Comparison of ENCODE assay signal across 20 cellular contexts in genomic region chr10:44056947-44057811, GRCh38.
A peak's percentile ranks its signal among the peaks of the same experiment; 100 is the strongest.
DNase-seq lines count a peak whose midpoint lies in the region; ATAC-seq and TF ChIP-seq lines count a peak whose summit lies in the region.
"Had no signal": no experiment of that assay in that cellular context is flagged by ENCODE, and none has a peak within 500 bp of the region (broad histone marks: within the 10 kb centered on the region; RNA-seq: fewer than 3 reads in every experiment).

No MANE protein-coding gene starts in this region.

- peaks cover 3% of the 10 kb centered on the region for H3K27me3 Mint-ChIP-seq in GM23338 (ENCODE audit: insufficient read depth, low read depth, poor library complexity)
- H3K27me3 Mint-ChIP-seq in WTC11 (ENCODE audit: low read depth) = peaks cover 2% of the 10 kb centered on the region; the same call in 1 of the 2 replicates
- H3K27me3 Mint-ChIP-seq in progenitor cell of endocrine pancreas = peaks cover 37% of the 10 kb centered on the region

- in situ Hi-C loops in HAP-1 (cut with MboI; ENCODE audit: low sequenced_read_pairs) = no loop called here

- no peak overlapping the region for H3K9ac ChIP-seq in MM.1S (ENCODE audit: low read length)

- CTCF ChIA-PET in WTC11 (lab: Charles Lee) = no interaction called here

- H3F3A ChIP-seq in GM23338 (replicated peaks; ENCODE audit: low read depth) = no peaks in the 10 kb centered on the region
- H3F3A ChIP-seq in MM.1S (ENCODE audit: insufficient read depth, low read length) = no peaks in the 10 kb centered on the region

- H2AFZ ChIP-seq in GM23338 (0 out of 2 replicates have a peak overlapping the region, but pooled peaks have one; percentile 28), MM.1S (ENCODE audit: low read length) (no peak overlapping the region)

- H3K27me3 ChIP-seq in GM23338 (ENCODE audit: insufficient read depth) (no peaks in the 10 kb centered on the region), esophagus muscularis mucosa (peaks cover 0 to 11% (median 0%) of the 10 kb centered on the region in 4 donors), HAP-1 (ENCODE audit: low read depth) (no peaks in the 10 kb centered on the region), MM.1S (replicated peaks; ENCODE audit: insufficient read depth, low read length) (no peaks in the 10 kb centered on the region)

- POLR2A ChIA-PET in WTC11 (lab: Charles Lee) = no interaction called here

- H3K4me1 ChIP-seq in GM23338 (ENCODE audit: insufficient read depth) (no peaks in the 10 kb centered on the region), esophagus muscularis mucosa (peaks cover 0 to under 1% (median 0%) of the 10 kb centered on the region in 4 donors), HAP-1 (no peaks in the 10 kb centered on the region), MM.1S (ENCODE audit: low read length) (no peaks in the 10 kb centered on the region)

- intact Hi-C loops in esophagus muscularis mucosa (cut with DNase I) = no loop called here

- H3K9me3 Mint-ChIP-seq in GM23338 (no peaks in the 10 kb centered on the region), WTC11 (peaks cover 7% of the 10 kb centered on the region; the same call in 1 of the 2 replicates), progenitor cell of endocrine pancreas (ENCODE audit: low read depth) (no peaks in the 10 kb centered on the region)

- H3K27ac Mint-ChIP-seq in GM23338 (no peak overlapping the region), WTC11 (no peak overlapping the region), progenitor cell of endocrine pancreas (peak overlapping the region; percentile 52)

- ATAC-seq in GM23338 (no peak), WTC11 (no peak)
- ATAC-seq: Panc1 had no signal

- no peaks in the 10 kb centered on the region for H3K9me3 ChIP-seq in esophagus muscularis mucosa
- no peaks in the 10 kb centered on the region for H3K9me3 ChIP-seq in HAP-1
- no peaks in the 10 kb centered on the region for H3K9me3 ChIP-seq in MM.1S (replicated peaks; ENCODE audit: insufficient read depth, low read length)

- no peaks in the 10 kb centered on the region for H3K36me3 ChIP-seq in GM23338 (ENCODE audit: insufficient read depth)
- H3K36me3 ChIP-seq in esophagus muscularis mucosa = no peaks in the 10 kb centered on the region
- no peaks in the 10 kb centered on the region for H3K36me3 ChIP-seq in HAP-1 (replicated peaks)
- H3K36me3 ChIP-seq in MM.1S (replicated peaks; ENCODE audit: insufficient read depth, low read length) = no peaks in the 10 kb centered on the region

- no peak for DNase-seq in GM23338 (ENCODE audit: low spot score)
- no peak for DNase-seq in WTC11 (ENCODE audit: low spot score)
- peak; percentile 90 for DNase-seq in esophagus muscularis mucosa (ENCODE audit: extremely low spot score)
- DNase-seq in progenitor cell of endocrine pancreas (ENCODE audit: low spot score, unreplicated experiment) = no peak
- no peak for DNase-seq in HAP-1 (ENCODE audit: low spot score in 2 of 2)
- DNase-seq in MM.1S = no peak
- no peak for DNase-seq in activated CD4-positive, alpha-beta T cell treated with anti-CD3 and anti-CD28 coated beads, Interleukin-2, amount 50 U/mL, for 48 hours
- DNase-seq in A172 (ENCODE audit: low spot score) = no peak
- DNase-seq: AML-193, COR-L47, EL, HCEC 1CT, KBM-7, NCI-H1048, NCI-H1436 treated with DMSO at 0.1 percent for 48 hours, NCI-H2029 treated with DMSO at 0.1 percent for 48 hours, NCI-H2171 treated with DMSO at 0.1 percent for 48 hours had no signal

- TF ChIP-seq EP300 in esophagus muscularis mucosa (IDR thresholded peaks at IDR 0.05) = no peak

- H4K20me1 ChIP-seq in GM23338 (replicated peaks; ENCODE audit: insufficient read depth) (no peaks in the 10 kb centered on the region), MM.1S (ENCODE audit: insufficient read depth, low read length) (no peaks in the 10 kb centered on the region)

- TF ChIP-seq POLR2A in esophagus muscularis mucosa (IDR thresholded peaks at IDR 0.05; ENCODE audit: low read depth) = no peak

- H3K9me2 ChIP-seq in GM23338 (ENCODE audit: insufficient read depth) = 0 out of 2 replicates have a peak, but pooled peaks cover 10% of the 10 kb centered on the region
- no peaks in the 10 kb centered on the region for H3K9me2 ChIP-seq in MM.1S (replicated peaks; ENCODE audit: insufficient read depth, low read length)

- H3K4me2 ChIP-seq in GM23338 (no peak overlapping the region), MM.1S (ENCODE audit: low read depth, low read length) (no peak overlapping the region)

- no peaks in the 10 kb centered on the region for H3K79me2 ChIP-seq in GM23338 (replicated peaks; ENCODE audit: insufficient read depth)
- H3K79me2 ChIP-seq in MM.1S (ENCODE audit: low read length) = no peaks in the 10 kb centered on the region

- WGBS in esophagus muscularis mucosa = 81% methylated on average over 24 of the region's 27 CpGs

- H3K4me3 ChIP-seq in GM23338 (no peak overlapping the region), esophagus muscularis mucosa (no peak overlapping the region), HAP-1 (no peak overlapping the region), MM.1S (ENCODE audit: low read length) (no peak overlapping the region)
- H3K4me3 ChIP-seq: SK-N-MC had no signal

- TF ChIP-seq CTCF in GM23338 (conservative IDR thresholded peaks at IDR 0.05; ENCODE audit: low read depth in 2 of 2) (no peak), WTC11 (IDR thresholded peaks at IDR 0.05) (no peak), esophagus muscularis mucosa (IDR thresholded peaks at IDR 0.05) (no peak), progenitor cell of endocrine pancreas (IDR thresholded peaks at IDR 0.05; ENCODE audit: unreplicated experiment) (no peak), MM.1S (IDR thresholded peaks at IDR 0.05; ENCODE audit: low read length) (no peak)

- H3K27ac ChIP-seq in GM23338 (ENCODE audit: low read depth) (no peak overlapping the region), esophagus muscularis mucosa (replicated peaks in 1 of 4) (no peak overlapping the region), MM.1S (ENCODE audit: low read length) (no peak overlapping the region)
- H3K27ac ChIP-seq: SK-N-MC had no signal

- H3K4me3 Mint-ChIP-seq in GM23338 = no peak overlapping the region
- no peak overlapping the region for H3K4me3 Mint-ChIP-seq in WTC11
- H3K4me3 Mint-ChIP-seq in progenitor cell of endocrine pancreas (ENCODE audit: low read depth) = no peak overlapping the region
- H3K4me3 Mint-ChIP-seq: CD14-positive monocyte had no signal

- H3K36me3 Mint-ChIP-seq in GM23338 (ENCODE audit: low read depth) (no peaks in the 10 kb centered on the region), WTC11 (no peaks in the 10 kb centered on the region), progenitor cell of endocrine pancreas (ENCODE audit: insufficient read depth) (no peaks in the 10 kb centered on the region)
- H3K36me3 Mint-ChIP-seq: CD14-positive monocyte had no signal

- H3K4me1 Mint-ChIP-seq in GM23338 = no peaks in the 10 kb centered on the region; the same call in 2 of the 3 replicates
- peaks cover 17% of the 10 kb centered on the region for H3K4me1 Mint-ChIP-seq in WTC11
- H3K4me1 Mint-ChIP-seq in progenitor cell of endocrine pancreas (ENCODE audit: low read depth) = peaks cover 19% of the 10 kb centered on the region
- H3K4me1 Mint-ChIP-seq: CD14-positive monocyte had no signal

TF ChIP-seq in GM23338, 12 proteins besides CTCF, POLR2A, EP300 and RAD21 (continues in another document):
- TF ChIP-seq EZH2phosphoT487 (IDR thresholded peaks at IDR 0.05; ENCODE audit: unreplicated experiment) = no peak
- no peak for TF ChIP-seq ZNF114 (CRISPR knock-in tag; IDR thresholded peaks at IDR 0.05)
- no peak for TF ChIP-seq JUNB (IDR thresholded peaks at IDR 0.05; ENCODE audit: unreplicated experiment)

TF ChIP-seq in WTC11, 78 proteins besides CTCF, POLR2A, EP300 and RAD21:
- TF ChIP-seq ZNF281 (CRISPR knock-in tag; IDR thresholded peaks at IDR 0.05) = 0 out of 2 replicates have a peak, but pooled peaks have one; percentile 17
- TF ChIP-seq USF2 (CRISPR knock-in tag; IDR thresholded peaks at IDR 0.05) = no peak
